Comparison of ENCODE assay signal across 24 cellular contexts in the genomic region with DNA sequence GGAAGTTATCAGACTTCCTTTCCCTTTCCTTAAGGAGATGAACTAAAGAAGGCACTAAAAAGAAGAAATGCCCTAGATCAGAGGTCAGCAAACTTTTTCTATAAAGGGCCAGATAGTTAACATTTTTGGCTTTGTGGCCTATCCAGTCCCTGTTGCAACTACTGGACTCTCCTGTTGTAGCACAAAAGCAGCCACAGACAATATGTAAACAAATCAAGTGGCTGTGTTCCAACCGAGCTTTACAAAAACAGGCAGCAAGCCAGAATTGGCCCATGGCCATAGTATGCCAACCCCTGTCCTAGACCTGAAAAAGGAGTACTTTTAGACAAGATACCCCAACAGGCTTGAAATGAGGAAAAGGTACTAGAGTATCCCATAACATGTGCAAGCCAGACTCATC. TPM values are rescaled to one million over a fixed set of nuclear protein-coding genes. Genes with fewer than 3 reads are reported as not detected.
DNase-seq lines count a peak whose midpoint lies in the region; ATAC-seq, FAIRE-seq and TF ChIP-seq lines count a peak whose summit lies in the region.
"Had no signal": no experiment of that assay in that cellular context is flagged by ENCODE, and none has a peak within 500 bp of the region (broad histone marks: within the 10 kb centered on the region; RNA-seq: fewer than 3 reads in every experiment).

No MANE protein-coding gene starts in this region.

- H3K4me3 Mint-ChIP-seq in activated CD8-positive, alpha-beta memory T cell treated with anti-CD3 and anti-CD28 coated beads, Interleukin-2, amount 10 ng/mL, durations not matched to agents 7 days and 5 days: no peak overlapping the region
- H3K4me3 Mint-ChIP-seq: CD8-positive, alpha-beta memory T cell had no signal

- in situ Hi-C loops in HepG2 (cut with HindIII; ENCODE audit: extremely low pct_ligation_motif_present, low pct_unique_long_range_greater_than_20kb): no loop called here

- H3K27ac ChIP-seq in HepG2 (ENCODE audit: extremely low read length, insufficient read depth, low read length): no peak overlapping the region
- H3K27ac ChIP-seq: GM23248, left ventricle myocardium inferior, ovary, PC-9, skin epidermis had no signal

- TF ChIP-seq EP300 in HepG2 (IDR thresholded peaks at IDR 0.05; ENCODE audit: low read depth in 2 of 2, low read length in 2 of 2) (no peak), HepG2 (CRISPR knock-in tag; IDR thresholded peaks at IDR 0.05; ENCODE audit: borderline replicate concordance) (no peak)

- H3K9me3 ChIP-seq in HepG2 (ENCODE audit: low read length): no peaks in the 10 kb centered on the region
- H3K9me3 ChIP-seq: left ventricle myocardium inferior, ovary had no signal

- peaks cover 5 to 25% of the 10 kb centered on the region in 2 experiments for H3K36me3 ChIP-seq in HepG2 (replicated peaks in 1 of 2; ENCODE audit: control insufficient read depth in 1 of 2, insufficient read depth in 2 of 2, low read length in 2 of 2)
- H3K36me3 ChIP-seq: ovary had no signal

- no TSS peak for BruUV-seq in HepG2 (replicated peaks; lab: Mats Ljungman, UMichigan)

- no peak for FAIRE-seq in HepG2 (lab: Jason Lieb, UNC)
- FAIRE-seq: frontal cortex, GM12891 had no signal

- H2AFZ ChIP-seq in HepG2 (ENCODE audit: low read length): no peak overlapping the region
- H2AFZ ChIP-seq: GM23248, PC-9 had no signal

- peaks cover 15% of the 10 kb centered on the region for H3K36me3 Mint-ChIP-seq in activated CD8-positive, alpha-beta memory T cell treated with anti-CD3 and anti-CD28 coated beads, Interleukin-2, amount 10 ng/mL, durations not matched to agents 7 days and 5 days

- POLR2A ChIA-PET in HepG2 (lab: Yijun Ruan, JAX): no interaction called here

- H3K27ac Mint-ChIP-seq in activated CD8-positive, alpha-beta memory T cell treated with anti-CD3 and anti-CD28 coated beads, Interleukin-2, amount 10 ng/mL, durations not matched to agents 7 days and 5 days: no peak overlapping the region
- H3K27ac Mint-ChIP-seq: CD8-positive, alpha-beta memory T cell had no signal

- CTCF ChIA-PET in HepG2 (lab: Yijun Ruan, JAX; ENCODE audit: low intra/inter-chr PET ratio, low total read pairs): no interaction called here
- CTCF ChIA-PET in activated CD8-positive, alpha-beta memory T cell treated with anti-CD3 and anti-CD28 coated beads, Interleukin-2, amount 10 ng/mL, durations not matched to agents 7 days and 5 days (lab: Charles Lee): interaction anchor here (2.3 to 2.6 kb wide), 3 partner anchors 91 to 145 kb away, joined by 7 to 12 read pairs (median 8); no protein-coding TSS in a partner anchor

- DNase-seq in DMS153 treated with DMSO at 0.1 percent for 48 hours (lab: John Stamatoyannopoulos, UW; ENCODE audit: unreplicated experiment) (peak; percentile 16), NCI-H1105 (lab: John Stamatoyannopoulos, UW) (peak; percentile 2), amniotic epithelial cell (ENCODE audit: low read depth) (peak; percentile 49), HepG2 (ENCODE audit: low spot score) (peak; percentile 62), NCI-H187 (lab: John Stamatoyannopoulos, UW) (no peak), activated T-cell treated with anti-CD3 and anti-CD28 coated beads for 4 hours (no peak), cardiac septum (ENCODE audit: low spot score) (no peak)
- no peak for DNase-seq in activated CD8-positive, alpha-beta memory T cell treated with anti-CD3 and anti-CD28 coated beads, Interleukin-2, amount 10 ng/mL, durations not matched to agents 7 days and 5 days
- DNase-seq: activated CD4-positive, alpha-beta T cell treated with anti-CD3 and anti-CD28 coated beads for 1 hour; activated effector memory CD4-positive, alpha-beta T cell treated with Interleukin-2 at 50 U/mL for 16 hours; amniotic stem cell; CD8-positive, alpha-beta memory T cell; GF-D8; GM23248; KBM-7; left ventricle myocardium inferior; NCI-H524 treated with DMSO at 0.1 percent for 48 hours; ovary; stimulated activated CD4-positive, alpha-beta T cell treated with anti-CD3 and anti-CD28 coated beads, Interleukin-4, amount 100 ng/mL, for 1 hour had no signal

- H3K4me1 ChIP-seq in HepG2 (ENCODE audit: insufficient read depth, low read length): peaks cover 10% of the 10 kb centered on the region

- no peaks in the 10 kb centered on the region for H3K4me1 Mint-ChIP-seq in activated CD8-positive, alpha-beta memory T cell treated with anti-CD3 and anti-CD28 coated beads, Interleukin-2, amount 10 ng/mL, durations not matched to agents 7 days and 5 days
- H3K4me1 Mint-ChIP-seq: CD8-positive, alpha-beta memory T cell had no signal

- H3K4me3 ChIP-seq in HepG2 (replicated peaks in 1 of 3; ENCODE audit: insufficient read depth in 1 of 3, low read depth in 2 of 3, low read length in 3 of 3): no peak overlapping the region
- H3K4me3 ChIP-seq: GM23248, left ventricle myocardium inferior, ovary, PC-9, skin epidermis had no signal

- TF ChIP-seq CTCF in HepG2 (CRISPR knock-in tag; IDR thresholded peaks at IDR 0.05): no peak

- intact Hi-C loops in HepG2 (cut with micrococcal nuclease; ENCODE audit: unreplicated experiment) (loop anchor here (2.0 kb wide), 1 partner anchor 23 kb away; no protein-coding TSS in a partner anchor), cardiac septum (cut with DNase I) (no loop called here)

- H4K20me1 ChIP-seq in HepG2 (ENCODE audit: insufficient read depth, low read length): no peaks in the 10 kb centered on the region

- ATAC-seq in HepG2: peak; percentile 64
- ATAC-seq in activated CD8-positive, alpha-beta memory T cell treated with anti-CD3 and anti-CD28 coated beads, Interleukin-2, amount 10 ng/mL, durations not matched to agents 7 days and 5 days: no peak

- no peaks in the 10 kb centered on the region for H3K9me3 Mint-ChIP-seq in activated CD8-positive, alpha-beta memory T cell treated with anti-CD3 and anti-CD28 coated beads, Interleukin-2, amount 10 ng/mL, durations not matched to agents 7 days and 5 days (ENCODE audit: low read depth)
- H3K9me3 Mint-ChIP-seq: CD8-positive, alpha-beta memory T cell had no signal

- WGBS in HepG2 (ENCODE audit: low lambda C conversion rate): 27% methylated on average over 1 of the region's 1 CpG

- no peak overlapping the region for H3K4me2 ChIP-seq in HepG2 (ENCODE audit: low read depth, low read length)
- H3K4me2 ChIP-seq: PC-9 had no signal

- no peaks in the 10 kb centered on the region for H3K27me3 ChIP-seq in HepG2 (ENCODE audit: control insufficient read depth in 1 of 2, insufficient read depth in 2 of 2, low read length in 2 of 2)
- H3K27me3 ChIP-seq: ovary had no signal

- H3K9ac ChIP-seq in HepG2 (ENCODE audit: insufficient read depth, low read depth, low read length): no peak overlapping the region
- H3K9ac ChIP-seq: GM23248 had no signal

- no peak for TF ChIP-seq RAD21 in HepG2 (CRISPR knock-in tag; IDR thresholded peaks at IDR 0.05)

- H3K27me3 Mint-ChIP-seq in activated CD8-positive, alpha-beta memory T cell treated with anti-CD3 and anti-CD28 coated beads, Interleukin-2, amount 10 ng/mL, durations not matched to agents 7 days and 5 days: no peaks in the 10 kb centered on the region
- H3K27me3 Mint-ChIP-seq: CD8-positive, alpha-beta memory T cell had no signal

- no peak for TF ChIP-seq POLR2A in HepG2 (IDR thresholded peaks at IDR 0.05; ENCODE audit: insufficient read depth in 1 of 2, low read depth in 2 of 2, low read length in 2 of 2)

- H3K79me2 ChIP-seq in HepG2 (ENCODE audit: insufficient read depth, low read length): no peaks in the 10 kb centered on the region

RNA-seq across cellular contexts. Expression of a gene that starts 10.9 kb away (rescaled TPM):
- total RNA-seq in HepG2 (2016; rRNA removed; fragmentation: Illumina TruSeq; extraction: Trizol) (30.7 and 42.1 TPM in 2 replicates), cardiac septum (6.7 TPM)
- total RNA-seq in HepG2 (2016; cell fraction: cytosol; rRNA removed; fragmentation: Illumina TruSeq; extraction: Trizol; ENCODE audit: low read depth): 6.5 and 7.7 TPM in 2 replicates
- 30.0 and 42.5 TPM in 2 replicates for total RNA-seq in HepG2 (2016; cell fraction: insoluble cytoplasmic fraction; rRNA removed; fragmentation: Illumina TruSeq; extraction: Trizol)
- 17.1 and 17.3 TPM in 2 replicates for total RNA-seq in HepG2 (2016; cell fraction: membrane; rRNA removed; fragmentation: Illumina TruSeq; extraction: Trizol)
- 16.1 and 17.3 TPM in 2 replicates for total RNA-seq in HepG2 (2016; cell fraction: nucleus; rRNA removed; fragmentation: Illumina TruSeq; extraction: Trizol)
- polyA plus RNA-seq in HepG2 (2011; rRNA removed): 23.8 and 30.0 TPM in 2 replicates
- 23.3 and 26.7 TPM in 2 replicates for polyA plus RNA-seq in HepG2 (2011; cell fraction: cytosol; rRNA removed)
- 12.3 and 14.8 TPM in 2 replicates for polyA plus RNA-seq in HepG2 (2011; cell fraction: nucleus; rRNA removed)
- polyA plus RNA-seq in HepG2 (2012): 20.2 and 22.8 TPM in 2 replicates
- polyA plus RNA-seq in HepG2 (2016; cell fraction: cytosol; fragmentation: Illumina TruSeq; extraction: Trizol; ENCODE audit: low read depth): 5.5 and 6.1 TPM in 2 replicates
- 35.8 and 40.0 TPM in 2 replicates for polyA plus RNA-seq in HepG2 (2016; cell fraction: insoluble cytoplasmic fraction; fragmentation: Illumina TruSeq; extraction: Trizol; ENCODE audit: low read depth)
- 11.3 and 13.4 TPM in 2 replicates for polyA plus RNA-seq in HepG2 (2016; cell fraction: membrane; fragmentation: Illumina TruSeq; extraction: Trizol; ENCODE audit: low read depth)
- 14.3 and 14.5 TPM in 2 replicates for polyA plus RNA-seq in HepG2 (2016; cell fraction: nucleus; fragmentation: Illumina TruSeq; extraction: Trizol; ENCODE audit: insufficient read depth, low read depth)
- polyA minus RNA-seq in HepG2 (2011; rRNA and poly(A)+ RNA removed; ENCODE audit: low replicate concordance): 47.0 and 114 TPM in 2 replicates
- 20.4 and 25.8 TPM in 2 replicates for polyA minus RNA-seq in HepG2 (2011; cell fraction: cytosol; rRNA and poly(A)+ RNA removed)
- polyA minus RNA-seq in HepG2 (2011; cell fraction: nucleus; rRNA and poly(A)+ RNA removed): 19.6 and 28.0 TPM in 2 replicates
- total RNA-seq in activated CD8-positive, alpha-beta memory T cell treated with anti-CD3 and anti-CD28 coated beads, Interleukin-2, amount 10 ng/mL, durations not matched to agents 7 days and 5 days: 10 to 100 TPM; 14.4 to 19.4 TPM

RNA-seq across cellular contexts. Expression of a gene that starts 20.2 kb away (rescaled TPM):
- 0.38 TPM in 1 of 2 replicates, not detected in the other for total RNA-seq in HepG2 (2016; rRNA removed; fragmentation: Illumina TruSeq; extraction: Trizol)
- 0.40 and 0.71 TPM in 2 replicates for total RNA-seq in HepG2 (2016; cell fraction: cytosol; rRNA removed; fragmentation: Illumina TruSeq; extraction: Trizol; ENCODE audit: low read depth)
- 0.37 TPM in 1 of 2 replicates, not detected in the other for total RNA-seq in HepG2 (2016; cell fraction: insoluble cytoplasmic fraction; rRNA removed; fragmentation: Illumina TruSeq; extraction: Trizol)
- total RNA-seq in HepG2 (2016; cell fraction: membrane; rRNA removed; fragmentation: Illumina TruSeq; extraction: Trizol): 0.21 and 0.37 TPM in 2 replicates
- total RNA-seq in HepG2 (2016; cell fraction: nucleus; rRNA removed; fragmentation: Illumina TruSeq; extraction: Trizol): 0.34 and 0.56 TPM in 2 replicates
- 0.78 and 2.1 TPM in 2 replicates for polyA plus RNA-seq in HepG2 (2011; rRNA removed)
- 0.10 and 0.12 TPM in 2 replicates for polyA plus RNA-seq in HepG2 (2011; cell fraction: cytosol; rRNA removed)
- 7.7 and 12.3 TPM in 2 replicates for polyA plus RNA-seq in HepG2 (2011; cell fraction: nucleus; rRNA removed)
- 0.89 and 1.8 TPM in 2 replicates for polyA plus RNA-seq in HepG2 (2012)
- polyA plus RNA-seq in HepG2 (2016; cell fraction: cytosol; fragmentation: Illumina TruSeq; extraction: Trizol; ENCODE audit: low read depth): not detected in 2 replicates
- not detected in 2 replicates for polyA plus RNA-seq in HepG2 (2016; cell fraction: insoluble cytoplasmic fraction; fragmentation: Illumina TruSeq; extraction: Trizol; ENCODE audit: low read depth)
- polyA plus RNA-seq in HepG2 (2016; cell fraction: membrane; fragmentation: Illumina TruSeq; extraction: Trizol; ENCODE audit: low read depth): not detected in 2 replicates
- polyA plus RNA-seq in HepG2 (2016; cell fraction: nucleus; fragmentation: Illumina TruSeq; extraction: Trizol; ENCODE audit: insufficient read depth, low read depth): 2.0 and 2.1 TPM in 2 replicates
- 2.2 and 2.4 TPM in 2 replicates for polyA minus RNA-seq in HepG2 (2011; rRNA and poly(A)+ RNA removed; ENCODE audit: low replicate concordance)
- polyA minus RNA-seq in HepG2 (2011; cell fraction: cytosol; rRNA and poly(A)+ RNA removed): 0.30 TPM in 1 of 2 replicates, not detected in the other
- polyA minus RNA-seq in HepG2 (2011; cell fraction: nucleus; rRNA and poly(A)+ RNA removed): 3.2 and 5.2 TPM in 2 replicates
- 1 to 10 TPM; 2.6 to 3.2 TPM for total RNA-seq in activated CD8-positive, alpha-beta memory T cell treated with anti-CD3 and anti-CD28 coated beads, Interleukin-2, amount 10 ng/mL, durations not matched to agents 7 days and 5 days
- total RNA-seq in cardiac septum: 0.48 TPM
- total RNA-seq: myocyte had no signal
- polyA plus RNA-seq: CD8-positive, alpha-beta memory T cell had no signal

RNA-seq across cellular contexts. Expression of a gene that starts 27.1 kb away (rescaled TPM):
- total RNA-seq in HepG2 (2016; rRNA removed; fragmentation: Illumina TruSeq; extraction: Trizol): 24.8 and 35.5 TPM in 2 replicates
- total RNA-seq in HepG2 (2016; cell fraction: cytosol; rRNA removed; fragmentation: Illumina TruSeq; extraction: Trizol; ENCODE audit: low read depth): 5.6 and 5.7 TPM in 2 replicates
- 24.2 and 37.7 TPM in 2 replicates for total RNA-seq in HepG2 (2016; cell fraction: insoluble cytoplasmic fraction; rRNA removed; fragmentation: Illumina TruSeq; extraction: Trizol)
- 10.3 and 10.6 TPM in 2 replicates for total RNA-seq in HepG2 (2016; cell fraction: membrane; rRNA removed; fragmentation: Illumina TruSeq; extraction: Trizol)
- 27.6 TPM in 2 replicates for total RNA-seq in HepG2 (2016; cell fraction: nucleus; rRNA removed; fragmentation: Illumina TruSeq; extraction: Trizol)
- polyA plus RNA-seq in HepG2 (2011; rRNA removed): 49.4 and 60.7 TPM in 2 replicates
- 45.0 and 48.2 TPM in 2 replicates for polyA plus RNA-seq in HepG2 (2011; cell fraction: cytosol; rRNA removed)
- 83.0 and 83.9 TPM in 2 replicates for polyA plus RNA-seq in HepG2 (2011; cell fraction: nucleus; rRNA removed)
- polyA plus RNA-seq in HepG2 (2012): 34.1 and 38.6 TPM in 2 replicates
- polyA plus RNA-seq in HepG2 (2016; cell fraction: cytosol; fragmentation: Illumina TruSeq; extraction: Trizol; ENCODE audit: low read depth): 5.2 and 5.3 TPM in 2 replicates
- 27.2 and 31.3 TPM in 2 replicates for polyA plus RNA-seq in HepG2 (2016; cell fraction: insoluble cytoplasmic fraction; fragmentation: Illumina TruSeq; extraction: Trizol; ENCODE audit: low read depth)
- 8.6 and 9.8 TPM in 2 replicates for polyA plus RNA-seq in HepG2 (2016; cell fraction: membrane; fragmentation: Illumina TruSeq; extraction: Trizol; ENCODE audit: low read depth)
- polyA plus RNA-seq in HepG2 (2016; cell fraction: nucleus; fragmentation: Illumina TruSeq; extraction: Trizol; ENCODE audit: insufficient read depth, low read depth): 62.0 and 62.4 TPM in 2 replicates
- 12.3 and 51.1 TPM in 2 replicates for polyA minus RNA-seq in HepG2 (2011; rRNA and poly(A)+ RNA removed; ENCODE audit: low replicate concordance)
- polyA minus RNA-seq in HepG2 (2011; cell fraction: cytosol; rRNA and poly(A)+ RNA removed): 13.9 and 15.4 TPM in 2 replicates
- 14.2 and 14.8 TPM in 2 replicates for polyA minus RNA-seq in HepG2 (2011; cell fraction: nucleus; rRNA and poly(A)+ RNA removed)
- total RNA-seq in activated CD8-positive, alpha-beta memory T cell treated with anti-CD3 and anti-CD28 coated beads, Interleukin-2, amount 10 ng/mL, durations not matched to agents 7 days and 5 days: 10 to 100 TPM; 66.9 to 72.0 TPM
- total RNA-seq in cardiac septum: 67.6 TPM

RNA-seq across cellular contexts. Expression of a gene that starts 28.4 kb away (rescaled TPM):
- total RNA-seq in HepG2 (2016; rRNA removed; fragmentation: Illumina TruSeq; extraction: Trizol): 59.7 and 86.0 TPM in 2 replicates
- total RNA-seq in HepG2 (2016; cell fraction: cytosol; rRNA removed; fragmentation: Illumina TruSeq; extraction: Trizol; ENCODE audit: low read depth): 29.5 and 34.8 TPM in 2 replicates
- total RNA-seq in HepG2 (2016; cell fraction: insoluble cytoplasmic fraction; rRNA removed; fragmentation: Illumina TruSeq; extraction: Trizol): 56.6 and 88.6 TPM in 2 replicates
- total RNA-seq in HepG2 (2016; cell fraction: membrane; rRNA removed; fragmentation: Illumina TruSeq; extraction: Trizol): 119 and 127 TPM in 2 replicates
- total RNA-seq in HepG2 (2016; cell fraction: nucleus; rRNA removed; fragmentation: Illumina TruSeq; extraction: Trizol): 52.2 and 63.7 TPM in 2 replicates
- polyA plus RNA-seq in HepG2 (2011; rRNA removed): 134 and 137 TPM in 2 replicates
- 145 and 149 TPM in 2 replicates for polyA plus RNA-seq in HepG2 (2011; cell fraction: cytosol; rRNA removed)
- 127 and 155 TPM in 2 replicates for polyA plus RNA-seq in HepG2 (2011; cell fraction: nucleus; rRNA removed)
- 82.7 and 89.2 TPM in 2 replicates for polyA plus RNA-seq in HepG2 (2012)
- 47.5 and 51.2 TPM in 2 replicates for polyA plus RNA-seq in HepG2 (2016; cell fraction: cytosol; fragmentation: Illumina TruSeq; extraction: Trizol; ENCODE audit: low read depth)
- 51.2 and 58.4 TPM in 2 replicates for polyA plus RNA-seq in HepG2 (2016; cell fraction: insoluble cytoplasmic fraction; fragmentation: Illumina TruSeq; extraction: Trizol; ENCODE audit: low read depth)
- 95.6 and 101 TPM in 2 replicates for polyA plus RNA-seq in HepG2 (2016; cell fraction: membrane; fragmentation: Illumina TruSeq; extraction: Trizol; ENCODE audit: low read depth)
- 84.0 and 89.2 TPM in 2 replicates for polyA plus RNA-seq in HepG2 (2016; cell fraction: nucleus; fragmentation: Illumina TruSeq; extraction: Trizol; ENCODE audit: insufficient read depth, low read depth)
- 148 and 315 TPM in 2 replicates for polyA minus RNA-seq in HepG2 (2011; rRNA and poly(A)+ RNA removed; ENCODE audit: low replicate concordance)
- polyA minus RNA-seq in HepG2 (2011; cell fraction: cytosol; rRNA and poly(A)+ RNA removed): 63.9 and 70.8 TPM in 2 replicates
- polyA minus RNA-seq in HepG2 (2011; cell fraction: nucleus; rRNA and poly(A)+ RNA removed): 91.3 and 97.2 TPM in 2 replicates
- 100 to 1,000 TPM in 1 of 2 experiments, 10 to 100 TPM in 1; 95.8 to 110 TPM for total RNA-seq in activated CD8-positive, alpha-beta memory T cell treated with anti-CD3 and anti-CD28 coated beads, Interleukin-2, amount 10 ng/mL, durations not matched to agents 7 days and 5 days
- 31.2 TPM for total RNA-seq in cardiac septum

RNA-seq across cellular contexts. Expression of a gene that starts 56.9 kb away (rescaled TPM):
- total RNA-seq in HepG2 (2016; rRNA removed; fragmentation: Illumina TruSeq; extraction: Trizol) (39.4 and 53.3 TPM in 2 replicates), cardiac septum (23.9 TPM)
- total RNA-seq in HepG2 (2016; cell fraction: cytosol; rRNA removed; fragmentation: Illumina TruSeq; extraction: Trizol; ENCODE audit: low read depth): 97.6 and 112 TPM in 2 replicates
- total RNA-seq in HepG2 (2016; cell fraction: insoluble cytoplasmic fraction; rRNA removed; fragmentation: Illumina TruSeq; extraction: Trizol): 37.3 and 56.7 TPM in 2 replicates
- total RNA-seq in HepG2 (2016; cell fraction: membrane; rRNA removed; fragmentation: Illumina TruSeq; extraction: Trizol): 81.3 and 81.5 TPM in 2 replicates
- total RNA-seq in HepG2 (2016; cell fraction: nucleus; rRNA removed; fragmentation: Illumina TruSeq; extraction: Trizol): 38.7 and 41.0 TPM in 2 replicates
- polyA plus RNA-seq in HepG2 (2011; rRNA removed): 115 and 139 TPM in 2 replicates
- polyA plus RNA-seq in HepG2 (2011; cell fraction: cytosol; rRNA removed): 86.0 and 119 TPM in 2 replicates
- 440 and 456 TPM in 2 replicates for polyA plus RNA-seq in HepG2 (2011; cell fraction: nucleus; rRNA removed)
- polyA plus RNA-seq in HepG2 (2012): 61.3 and 62.2 TPM in 2 replicates
- polyA plus RNA-seq in HepG2 (2016; cell fraction: cytosol; fragmentation: Illumina TruSeq; extraction: Trizol; ENCODE audit: low read depth): 85.1 and 89.2 TPM in 2 replicates
- 42.7 and 45.5 TPM in 2 replicates for polyA plus RNA-seq in HepG2 (2016; cell fraction: insoluble cytoplasmic fraction; fragmentation: Illumina TruSeq; extraction: Trizol; ENCODE audit: low read depth)
- 68.1 and 69.5 TPM in 2 replicates for polyA plus RNA-seq in HepG2 (2016; cell fraction: membrane; fragmentation: Illumina TruSeq; extraction: Trizol; ENCODE audit: low read depth)
- polyA plus RNA-seq in HepG2 (2016; cell fraction: nucleus; fragmentation: Illumina TruSeq; extraction: Trizol; ENCODE audit: insufficient read depth, low read depth): 75.7 and 78.1 TPM in 2 replicates
- 29.2 and 84.0 TPM in 2 replicates for polyA minus RNA-seq in HepG2 (2011; rRNA and poly(A)+ RNA removed; ENCODE audit: low replicate concordance)
- polyA minus RNA-seq in HepG2 (2011; cell fraction: cytosol; rRNA and poly(A)+ RNA removed): 21.6 and 22.7 TPM in 2 replicates
- polyA minus RNA-seq in HepG2 (2011; cell fraction: nucleus; rRNA and poly(A)+ RNA removed): 88.6 and 99.7 TPM in 2 replicates
- 10 to 100 TPM; 60.2 to 60.6 TPM for total RNA-seq in activated CD8-positive, alpha-beta memory T cell treated with anti-CD3 and anti-CD28 coated beads, Interleukin-2, amount 10 ng/mL, durations not matched to agents 7 days and 5 days

Comparison
In these comparisons a context has a peak if more than half of its experiments do, and no peak if none do; other contexts are left out.
1. DNase-seq: peak in DMS153 treated with DMSO at 0.1 percent for 48 hours (single experiment), NCI-H1105 (single experiment), amniotic epithelial cell (single experiment) and HepG2 (single experiment); none in NCI-H187 (0 of 2), activated CD8-positive, alpha-beta memory T cell treated with anti-CD3 and anti-CD28 coated beads, Interleukin-2, amount 10 ng/mL, durations not matched to agents 7 days and 5 days (single experiment), activated T-cell treated with anti-CD3 and anti-CD28 coated beads for 4 hours (single experiment) and cardiac septum (single experiment).